In genomic region chr13:35058585-35058984, GRCh38 we compare ENCODE assay signal across 8 cellular contexts.
A peak's percentile ranks its signal among the peaks of the same experiment; 100 is the strongest.
ATAC-seq lines count a peak whose summit lies in the region.

No MANE protein-coding gene starts in this region.

- peak; percentile 84 for ATAC-seq in GM18498 (IDR thresholded peaks at IDR 0.05; ENCODE audit: unreplicated experiment)
- peak; percentile 100 for ATAC-seq in GM18867 (IDR thresholded peaks at IDR 0.05; ENCODE audit: unreplicated experiment)
- peak; percentile 91 for ATAC-seq in GM19395 (IDR thresholded peaks at IDR 0.05; ENCODE audit: unreplicated experiment)
- peak; percentile 96 for ATAC-seq in GM21423 (IDR thresholded peaks at IDR 0.05; ENCODE audit: unreplicated experiment)
- ATAC-seq in GM21825 (IDR thresholded peaks at IDR 0.05; ENCODE audit: unreplicated experiment), result peak; percentile 96
- ATAC-seq in HG02885 (IDR thresholded peaks at IDR 0.05; ENCODE audit: poor library complexity, unreplicated experiment), result peak; percentile 100
- peak; percentile 99 for ATAC-seq in HG03159 (IDR thresholded peaks at IDR 0.05; ENCODE audit: unreplicated experiment)
- peak; percentile 88 for ATAC-seq in HG03460 (IDR thresholded peaks at IDR 0.05; ENCODE audit: unreplicated experiment)

Comparison
In these comparisons a context has a peak if more than half of its experiments do, and no peak if none do; other contexts are left out.
1. Peak in every context shown above with its lines: ATAC-seq.